In the genomic region with DNA sequence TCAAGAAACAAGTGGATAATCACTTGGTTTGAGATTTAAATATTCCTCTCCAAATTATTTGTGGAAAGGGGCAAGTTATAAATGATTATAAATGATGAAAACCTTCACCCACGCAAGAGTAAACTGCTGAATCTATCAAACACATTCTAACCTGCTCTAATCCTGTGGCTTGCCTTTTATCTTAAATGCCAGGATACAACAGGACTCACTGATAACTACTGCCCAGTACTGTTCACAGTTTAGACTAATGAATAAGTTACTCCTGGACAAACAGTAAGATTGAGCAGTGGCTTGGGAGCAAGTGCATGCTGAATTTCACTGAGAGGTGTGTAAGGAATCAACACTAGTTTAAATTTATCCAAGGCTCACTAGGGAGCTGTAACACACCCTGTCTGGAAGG, we compare ENCODE assay signal across 1 cellular context.
TF ChIP-seq lines count a peak whose summit lies in the region.

No MANE protein-coding gene starts in this region.

TF ChIP-seq in endothelial cell of umbilical vein, 7 proteins besides CTCF, POLR2A, EP300 and RAD21:
- TF ChIP-seq EZH2 (IDR thresholded peaks at IDR 0.05; ENCODE audit: borderline replicate concordance, low read depth, low read length, severe bottlenecking): no peak
- TF ChIP-seq JUN (IDR thresholded peaks at IDR 0.05; ENCODE audit: borderline replicate concordance, insufficient read depth, insufficient read length, low read depth): no peak
- no peak for TF ChIP-seq GATA2 (IDR thresholded peaks at IDR 0.05; ENCODE audit: insufficient read depth, insufficient read length, low read depth, low read length)
- TF ChIP-seq MYC (IDR thresholded peaks at IDR 0.05; ENCODE audit: low read depth, low read length): no peak
- no peak for TF ChIP-seq FOS (IDR thresholded peaks at IDR 0.05; ENCODE audit: borderline replicate concordance, insufficient read depth, low read length)
- no peak for TF ChIP-seq POLR2AphosphoS5 (IDR thresholded peaks at IDR 0.05; ENCODE audit: insufficient read depth, low read depth, low read length)
